ENCODE assay signal across 8 cellular contexts in the genomic region with DNA sequence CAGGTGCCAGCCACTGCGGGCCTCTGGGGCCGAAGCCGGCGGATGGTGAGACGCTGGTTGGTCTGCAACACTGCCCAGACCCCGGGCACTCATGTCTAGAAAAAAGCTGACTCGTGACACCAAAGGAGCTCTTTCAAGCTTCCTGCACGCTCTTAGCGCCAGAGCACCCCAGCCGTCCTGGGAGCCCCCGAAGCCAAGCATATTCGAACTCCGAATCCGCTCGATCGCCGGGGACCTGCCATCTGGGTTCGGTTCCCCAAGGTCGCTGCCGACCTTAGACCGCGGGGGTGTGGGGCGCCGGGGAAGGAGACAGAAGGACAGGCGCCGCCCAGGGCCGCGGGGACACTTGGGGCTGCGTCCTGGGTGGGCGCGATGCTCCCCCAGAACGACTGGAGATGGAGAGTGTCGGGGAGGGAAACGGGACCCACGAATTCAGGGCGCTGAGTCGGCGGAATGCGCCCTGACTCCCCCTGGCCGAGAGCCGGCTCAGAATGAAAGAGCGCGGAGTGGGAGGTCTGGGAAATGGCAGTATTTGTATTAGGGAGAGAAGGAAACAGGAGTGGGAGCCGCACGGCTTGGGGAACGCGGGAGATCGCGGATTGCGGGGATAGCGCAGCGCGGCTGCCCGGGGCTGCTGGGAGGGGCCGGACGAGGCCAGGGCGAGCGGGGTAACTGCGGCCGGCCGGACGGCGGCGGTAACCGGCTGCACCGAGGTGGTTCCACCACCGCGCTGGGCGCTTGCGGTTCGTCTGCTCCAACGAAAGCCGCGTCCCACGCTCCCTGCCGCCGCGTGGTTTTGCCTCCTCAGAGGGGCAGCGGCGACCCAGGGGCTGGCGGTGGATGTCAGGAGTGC. TPM values are rescaled to one million over a fixed set of nuclear protein-coding genes. Genes with fewer than 3 reads are reported as not detected.
DNase-seq lines count a peak whose midpoint lies in the region; ATAC-seq and TF ChIP-seq lines count a peak whose summit lies in the region.

No MANE protein-coding gene starts in this region.

- DNase-seq in GM23248: peak; percentile 71
- DNase-seq in activated B cell treated with CpG ODN at 0.5 μM for 24 hours: peak; percentile 29
- no peak for DNase-seq in esophagus squamous epithelium (lab: John Stamatoyannopoulos, UW)
- DNase-seq in naive B cell: peak; percentile 24
- no peak for DNase-seq in NCI-H226
- DNase-seq in Karpas-422: no peak
- no peak for DNase-seq in Ammon's horn (ENCODE audit: low spot score)

- H3K4me1 Mint-ChIP-seq in activated B cell treated with CpG ODN at 0.5 μM for 24 hours: peaks cover 9% of the 10 kb centered on the region
- H3K4me1 Mint-ChIP-seq in naive B cell: peaks cover 7 to 15% (median 12%) of the 10 kb centered on the region in 3 donors

- H3K27me3 Mint-ChIP-seq in activated B cell treated with CpG ODN at 0.5 μM for 24 hours (peaks cover 46% of the 10 kb centered on the region), naive B cell (peaks cover 54 to 64% (median 57%) of the 10 kb centered on the region in 3 donors)

- no peak for TF ChIP-seq CTCF in activated B cell treated with CpG ODN at 0.5 μM for 24 hours (IDR thresholded peaks at IDR 0.05)
- TF ChIP-seq CTCF in esophagus squamous epithelium (IDR thresholded peaks at IDR 0.05): peak in 1 of 6 experiments; percentile 19

- intact Hi-C loops in activated B cell treated with CpG ODN at 0.5 μM for 24 hours (cut with micrococcal nuclease) (loop anchor here (1.0 kb wide), 1 partner anchor 20 kb away; a partner anchor contains a TSS), esophagus squamous epithelium (cut with DNase I) (no loop called here)

- peak overlapping the region; percentile 74 for H3K4me2 ChIP-seq in GM23248 (ENCODE audit: unreplicated experiment)
- H3K4me2 ChIP-seq in Karpas-422 (ENCODE audit: low read depth, low read length, poor library complexity, severe bottlenecking): no peak overlapping the region

- H3K4me3 ChIP-seq in GM23248 (peak overlapping the region; percentile 69), esophagus squamous epithelium (peak overlapping the region; percentile 44 to 75 (median 60)), Karpas-422 (ENCODE audit: low read length) (no peak overlapping the region)

- H3F3A ChIP-seq in GM23248 (ENCODE audit: insufficient read depth): peaks cover 38% of the 10 kb centered on the region

- no peaks in the 10 kb centered on the region for H3K36me3 Mint-ChIP-seq in activated B cell treated with CpG ODN at 0.5 μM for 24 hours (ENCODE audit: low read depth)
- H3K36me3 Mint-ChIP-seq in naive B cell: no peaks in the 10 kb centered on the region

- H3K4me3 Mint-ChIP-seq in activated B cell treated with CpG ODN at 0.5 μM for 24 hours: peak overlapping the region; percentile 84
- peak overlapping the region; percentile 83 to 93 (median 90) for H3K4me3 Mint-ChIP-seq in naive B cell

- H3K9me3 ChIP-seq in ES-I3 (ENCODE audit: control insufficient read depth, insufficient read depth, low read length) (no peaks in the 10 kb centered on the region; the same call in 1 of the 2 replicates), GM23248 (ENCODE audit: low read depth) (no peaks in the 10 kb centered on the region), esophagus squamous epithelium (no peaks in the 10 kb centered on the region), Karpas-422 (ENCODE audit: low read length) (no peaks in the 10 kb centered on the region)

- H3K9me3 Mint-ChIP-seq in activated B cell treated with CpG ODN at 0.5 μM for 24 hours (no peaks in the 10 kb centered on the region), naive B cell (no peaks in the 10 kb centered on the region)

- peak; percentile 37 for ATAC-seq in activated B cell treated with CpG ODN at 0.5 μM for 24 hours (ENCODE audit: low read depth)
- peak; percentile 69 for ATAC-seq in naive B cell (ENCODE audit: low read depth in 2 of 2)

- H2AFZ ChIP-seq in GM23248: peak overlapping the region; percentile 87
- H2AFZ ChIP-seq in Karpas-422 (ENCODE audit: low read length): no peak overlapping the region

- H3K4me1 ChIP-seq in ES-I3 (ENCODE audit: insufficient read depth, low read length) (no peaks in the 10 kb centered on the region), GM23248 (ENCODE audit: insufficient read depth) (peaks cover 35% of the 10 kb centered on the region), esophagus squamous epithelium (peaks cover 7 to 49% (median 22%) of the 10 kb centered on the region in 3 donors), Karpas-422 (ENCODE audit: low read length) (no peaks in the 10 kb centered on the region)

- TF ChIP-seq POLR2A in esophagus squamous epithelium (IDR thresholded peaks at IDR 0.05): no peak

- H4K20me1 ChIP-seq in GM23248 (ENCODE audit: insufficient read depth): no peaks in the 10 kb centered on the region
- H4K20me1 ChIP-seq in Karpas-422 (ENCODE audit: insufficient read depth, low read depth, low read length): no peaks in the 10 kb centered on the region

- no peaks in the 10 kb centered on the region for H3K79me2 ChIP-seq in GM23248 (ENCODE audit: insufficient read depth)
- no peaks in the 10 kb centered on the region for H3K79me2 ChIP-seq in Karpas-422 (ENCODE audit: low read length)

- H3K27ac Mint-ChIP-seq in activated B cell treated with CpG ODN at 0.5 μM for 24 hours: no peak overlapping the region
- peak overlapping the region in 2 of 6 donors; percentile 46 to 88 for H3K27ac Mint-ChIP-seq in naive B cell

- 11 to 12% methylated on average over 67 to 81 of the region's 81 CpGs for WGBS in GM23248 (ENCODE audit: low coverage in 1 of 2, low lambda C conversion rate in 2 of 2, missing lambda C conversion rate in 2 of 2), 2 experiments
- WGBS in esophagus squamous epithelium, 2 donors: 2 to 7% methylated on average over 36 to 52 of the region's 81 CpGs

- H3K9me2 ChIP-seq in GM23248 (ENCODE audit: insufficient read depth) (no peaks in the 10 kb centered on the region), Karpas-422 (replicated peaks; ENCODE audit: insufficient read depth, low read length) (no peaks in the 10 kb centered on the region)

- H3K27me3 ChIP-seq in GM23248 (replicated peaks; ENCODE audit: insufficient read depth) (no peaks in the 10 kb centered on the region), esophagus squamous epithelium (peaks cover 0 to 25% (median 0%) of the 10 kb centered on the region in 4 donors), Karpas-422 (ENCODE audit: low read length) (no peaks in the 10 kb centered on the region)

- CTCF ChIA-PET in activated B cell treated with CpG ODN at 0.5 μM for 24 hours (lab: Charles Lee): interaction anchor here (1.6 kb wide), 1 partner anchor 50 kb away, joined by 3 read pairs; no protein-coding TSS in a partner anchor

- H3K36me3 ChIP-seq in ES-I3 (ENCODE audit: insufficient read depth, low read length) (no peaks in the 10 kb centered on the region), GM23248 (ENCODE audit: low read depth) (no peaks in the 10 kb centered on the region), esophagus squamous epithelium (no peaks in the 10 kb centered on the region), Karpas-422 (ENCODE audit: insufficient read depth, low read length) (no peaks in the 10 kb centered on the region)

- POLR2A ChIA-PET in activated B cell treated with CpG ODN at 0.5 μM for 24 hours (lab: Charles Lee): interaction anchor here (0.5 kb wide), 1 partner anchor 299 kb away, joined by 3 read pairs; no protein-coding TSS in a partner anchor

- in situ Hi-C loops in GM23248 (cut with MboI): no loop called here

- no peak overlapping the region for H3K27ac ChIP-seq in GM23248
- peak overlapping the region in 2 of 4 donors; percentile 14 to 39 for H3K27ac ChIP-seq in esophagus squamous epithelium
- H3K27ac ChIP-seq in Karpas-422 (ENCODE audit: low read length): no peak overlapping the region

- peak overlapping the region; percentile 82 for H3K9ac ChIP-seq in ES-I3 (ENCODE audit: low read depth, low read length)
- peak overlapping the region; percentile 55 for H3K9ac ChIP-seq in GM23248
- H3K9ac ChIP-seq in Karpas-422 (ENCODE audit: low read length): no peak overlapping the region

RNA-seq across cellular contexts. Expression of a gene that starts 20.1 kb away (rescaled TPM):
- 44.9 and 56.4 TPM in 2 replicates for total RNA-seq in GM23248 (2014; rRNA removed; shearing (Covaris generic))
- polyA plus RNA-seq in GM23248 (2016; fragmentation: Nextera tagmentation; extraction: Ambion mirVana): 97.5 and 105 TPM in 2 replicates
- total RNA-seq in activated B cell treated with CpG ODN at 0.5 μM for 24 hours: 116 and 124 TPM in 2 replicates
- total RNA-seq in esophagus squamous epithelium: 10 to 100 TPM; 27.6 to 67.1 (median 37.0) TPM
- 10 to 100 TPM; 22.8 to 72.8 (median 48.4) TPM for polyA plus RNA-seq in naive B cell (ENCODE audit: low read depth in 6 of 6)
- total RNA-seq in Karpas-422 (2014; rRNA removed; shearing (Covaris generic); ENCODE audit: low replicate concordance): 38.0 and 88.4 TPM in 2 replicates

RNA-seq across cellular contexts. Expression of a gene that starts 25.7 kb away (rescaled TPM):
- total RNA-seq in GM23248 (2014; rRNA removed; shearing (Covaris generic)): 4.0 and 4.2 TPM in 2 replicates
- polyA plus RNA-seq in GM23248 (2016; fragmentation: Nextera tagmentation; extraction: Ambion mirVana) (14.6 and 16.0 TPM in 2 replicates), naive B cell (ENCODE audit: low read depth in 6 of 6) (not detected)
- total RNA-seq in activated B cell treated with CpG ODN at 0.5 μM for 24 hours (not detected in 2 replicates), esophagus squamous epithelium (1 to 10 TPM; 1.1 to 2.1 (median 1.8) TPM)
- not detected in 2 replicates for total RNA-seq in Karpas-422 (2014; rRNA removed; shearing (Covaris generic); ENCODE audit: low replicate concordance)

Comparison
In these comparisons a context has a peak if more than half of its experiments do, and no peak if none do; other contexts are left out.
1. DNase-seq: peak in GM23248 (single experiment), activated B cell treated with CpG ODN at 0.5 μM for 24 hours (single experiment) and naive B cell (single experiment); none in esophagus squamous epithelium (single experiment), NCI-H226 (single experiment), Karpas-422 (single experiment) and Ammon's horn (single experiment).